In genomic region chr15:43370310-43370974, GRCh38 we compare ENCODE assay signal across 1 cellular context.
A peak's percentile ranks its signal among the peaks of the same experiment; 100 is the strongest.
TF ChIP-seq lines count a peak whose summit lies in the region.

No MANE protein-coding gene starts in this region.

TF ChIP-seq in GM12878, 131 proteins besides CTCF, POLR2A, EP300 and RAD21:
- TF ChIP-seq NR2F1 (conservative IDR thresholded peaks at IDR 0.05), result peak; percentile 78
- TF ChIP-seq REST (IDR thresholded peaks at IDR 0.05; ENCODE audit: low read depth, low read length), result peak; percentile 60; the same call in 1 of the 2 replicates
- TF ChIP-seq MLLT1 (IDR thresholded peaks at IDR 0.05), result no peak
- TF ChIP-seq JUNB (IDR thresholded peaks at IDR 0.05), result no peak
- TF ChIP-seq NKRF (conservative IDR thresholded peaks at IDR 0.05), result 0 out of 2 replicates have a peak, but pooled peaks have one; percentile 32
